Comparison of ENCODE assay signal across 12 cellular contexts in the genomic region with DNA sequence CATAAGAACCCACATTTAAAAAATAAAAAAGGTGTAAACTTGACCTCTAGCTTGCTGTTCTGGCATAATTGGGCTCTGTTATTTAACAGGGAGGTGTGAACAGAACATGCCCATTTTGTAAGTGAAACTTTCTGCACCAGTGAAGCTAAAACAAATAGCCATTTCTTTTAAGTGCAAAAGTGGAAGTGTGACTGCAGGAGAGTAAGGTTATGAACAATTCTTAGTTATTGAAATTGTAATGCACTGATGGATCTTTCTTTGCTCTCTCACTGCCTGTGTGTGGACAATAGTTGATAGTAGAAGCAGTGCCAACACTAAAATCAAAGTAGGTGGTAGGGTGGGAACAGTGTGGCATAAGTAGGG. TPM values are rescaled to one million over a fixed set of nuclear protein-coding genes. Genes with fewer than 3 reads are reported as not detected.
DNase-seq lines count a peak whose midpoint lies in the region; ATAC-seq, FAIRE-seq and TF ChIP-seq lines count a peak whose summit lies in the region.
"Had no signal": no experiment of that assay in that cellular context is flagged by ENCODE, and none has a peak within 500 bp of the region (broad histone marks: within the 10 kb centered on the region; RNA-seq: fewer than 3 reads in every experiment).

No MANE protein-coding gene starts in this region.

- no peak for ATAC-seq in stimulated activated naive CD8-positive, alpha-beta T cell treated with anti-CD3 and anti-CD28 coated beads, Interleukin-15, Interleukin-2, amounts not matched to agents 100 U/mL and 50 U/mL, for 24 hours
- ATAC-seq in HG02623 (IDR thresholded peaks at IDR 0.05; ENCODE audit: unreplicated experiment): peak; percentile 84
- ATAC-seq in HG03521 (IDR thresholded peaks at IDR 0.05; ENCODE audit: unreplicated experiment): peak; percentile 69
- ATAC-seq in pancreas: no peak
- ATAC-seq in gastrocnemius medialis: no peak

- no peak overlapping the region for H3K4me3 Mint-ChIP-seq in stimulated activated naive CD8-positive, alpha-beta T cell treated with anti-CD3 and anti-CD28 coated beads, Interleukin-15, Interleukin-2, amounts not matched to agents 100 ng/mL and 50 ng/mL, for 24 hours

- TF ChIP-seq CTCF in pancreas (IDR thresholded peaks at IDR 0.05) (no peak), gastrocnemius medialis (IDR thresholded peaks at IDR 0.05 in 4 of 5, conservative IDR thresholded peaks at IDR 0.05 in 1 of 5) (no peak)

- intact Hi-C loops in pancreas (cut with DNase I) (no loop called here), gastrocnemius medialis (cut with DNase I; ENCODE audit: low total_unique reads) (no loop called here)

- peaks cover 0 to 6% (median 0%) of the 10 kb centered on the region in 4 donors for H3K27me3 ChIP-seq in pancreas
- no peaks in the 10 kb centered on the region for H3K27me3 ChIP-seq in gastrocnemius medialis

- FAIRE-seq in pancreas (lab: Jason Lieb, UNC): no peak

- H3K9me3 ChIP-seq in pancreas (no peaks in the 10 kb centered on the region), gastrocnemius medialis (no peaks in the 10 kb centered on the region)

- H3K36me3 Mint-ChIP-seq in stimulated activated naive CD8-positive, alpha-beta T cell treated with anti-CD3 and anti-CD28 coated beads, Interleukin-15, Interleukin-2, amounts not matched to agents 100 ng/mL and 50 ng/mL, for 24 hours (ENCODE audit: low read depth): peaks cover 88% of the 10 kb centered on the region

- H3K27me3 Mint-ChIP-seq in stimulated activated naive CD8-positive, alpha-beta T cell treated with anti-CD3 and anti-CD28 coated beads, Interleukin-15, Interleukin-2, amounts not matched to agents 100 ng/mL and 50 ng/mL, for 24 hours: no peaks in the 10 kb centered on the region

- no peak for DNase-seq in stimulated activated naive CD8-positive, alpha-beta T cell treated with anti-CD3 and anti-CD28 coated beads, Interleukin-15, Interleukin-2, amounts not matched to agents 100 U/mL and 50 U/mL, for 24 hours
- DNase-seq in pancreas (no peak), SHP77 (lab: John Stamatoyannopoulos, UW) (no peak), gastrocnemius medialis (no peak), G401 (ENCODE audit: low spot score) (no peak)
- DNase-seq: AML-193, RPMI8226 had no signal

- in situ Hi-C loops in gastrocnemius medialis (cut with MboI; ENCODE audit: low sequenced_read_pairs in 4 of 4): no loop called here
- in situ Hi-C loops in G401 (cut with HindIII; ENCODE audit: low sequenced_read_pairs): no loop called here

- no peak overlapping the region for H3K27ac ChIP-seq in pancreas
- no peak overlapping the region for H3K27ac ChIP-seq in gastrocnemius medialis

- TF ChIP-seq POLR2A in gastrocnemius medialis (IDR thresholded peaks at IDR 0.05): no peak

- H3K4me1 Mint-ChIP-seq in stimulated activated naive CD8-positive, alpha-beta T cell treated with anti-CD3 and anti-CD28 coated beads, Interleukin-15, Interleukin-2, amounts not matched to agents 100 ng/mL and 50 ng/mL, for 24 hours (ENCODE audit: low read depth): peaks cover 74% of the 10 kb centered on the region

- H3K4me1 ChIP-seq in pancreas: no peaks in the 10 kb centered on the region
- no peaks in the 10 kb centered on the region for H3K4me1 ChIP-seq in gastrocnemius medialis

- H3K36me3 ChIP-seq in pancreas: no peaks in the 10 kb centered on the region
- no peaks in the 10 kb centered on the region for H3K36me3 ChIP-seq in gastrocnemius medialis

- peak overlapping the region; percentile 75 for H3K27ac Mint-ChIP-seq in stimulated activated naive CD8-positive, alpha-beta T cell treated with anti-CD3 and anti-CD28 coated beads, Interleukin-15, Interleukin-2, amounts not matched to agents 100 ng/mL and 50 ng/mL, for 24 hours

- H3K4me3 ChIP-seq in pancreas (no peak overlapping the region), gastrocnemius medialis (no peak overlapping the region)

- H3K9me3 Mint-ChIP-seq in stimulated activated naive CD8-positive, alpha-beta T cell treated with anti-CD3 and anti-CD28 coated beads, Interleukin-15, Interleukin-2, amounts not matched to agents 100 ng/mL and 50 ng/mL, for 24 hours: no peaks in the 10 kb centered on the region

RNA-seq across cellular contexts. Expression of gene P2RY10, which starts 12.6 kb away (rescaled TPM):
- total RNA-seq in pancreas (under 1 TPM in 5 of 6 donors, not detected in 1; 0.12 to 0.41 (median 0.14) TPM), gastrocnemius medialis (1 to 10 TPM in 1 of 4 donors, not detected in 3; 1.6 TPM)
- under 1 TPM in 1 of 2 donors, not detected in 1; 0.14 TPM for polyA plus RNA-seq in pancreas
- total RNA-seq in G401 (2014; rRNA removed; shearing (Covaris generic)): not detected in 2 replicates
- total RNA-seq: dermis microvascular lymphatic vessel endothelial cell, M059J had no signal

Comparison
In these comparisons a context has a peak if more than half of its experiments do, and no peak if none do; other contexts are left out.
1. ATAC-seq: peak in HG02623 (single experiment) and HG03521 (single experiment); none in stimulated activated naive CD8-positive, alpha-beta T cell treated with anti-CD3 and anti-CD28 coated beads, Interleukin-15, Interleukin-2, amounts not matched to agents 100 U/mL and 50 U/mL, for 24 hours (single experiment), pancreas (0 of 4) and gastrocnemius medialis (0 of 2).